ENCODE assay signal across 12 cellular contexts in genomic region chr7:7177044-7177517, GRCh38. TPM values are rescaled to one million over a fixed set of nuclear protein-coding genes. Genes with fewer than 3 reads are reported as not detected.
A peak's percentile ranks its signal among the peaks of the same experiment; 100 is the strongest.
DNase-seq lines count a peak whose midpoint lies in the region; ATAC-seq and TF ChIP-seq lines count a peak whose summit lies in the region.
"Had no signal": no experiment of that assay in that cellular context is flagged by ENCODE, and none has a peak within 500 bp of the region (broad histone marks: within the 10 kb centered on the region; RNA-seq: fewer than 3 reads in every experiment).

No MANE protein-coding gene starts in this region.

- no peak for TF ChIP-seq CTCF in neural progenitor cell (IDR thresholded peaks at IDR 0.05)

- peaks cover 24% of the 10 kb centered on the region for H3F3A ChIP-seq in neural progenitor cell (ENCODE audit: low read depth)

- H3K4me3 ChIP-seq in neural progenitor cell: no peak overlapping the region

- H3K27me3 Mint-ChIP-seq in neural progenitor cell (ENCODE audit: insufficient read depth, low read depth): peaks cover 5% of the 10 kb centered on the region
- H3K27me3 Mint-ChIP-seq: activated naive CD8-positive, alpha-beta T cell treated with anti-CD3 and anti-CD28 coated beads, Interleukin-2, amount 10 ng/mL, durations not matched to agents 7 days and 5 days had no signal

- H3K9me3 Mint-ChIP-seq in neural progenitor cell: peaks cover 3% of the 10 kb centered on the region

- H3K36me3 ChIP-seq in neural progenitor cell: no peaks in the 10 kb centered on the region

- H3K4me1 Mint-ChIP-seq in neural progenitor cell: peaks cover 14% of the 10 kb centered on the region

- peak overlapping the region; percentile 56 for H3K4me2 ChIP-seq in neural progenitor cell
- H3K4me2 ChIP-seq: KMS-11 had no signal

- no peaks in the 10 kb centered on the region for H4K20me1 ChIP-seq in neural progenitor cell (ENCODE audit: low read depth)

- no peaks in the 10 kb centered on the region for H3K36me3 Mint-ChIP-seq in neural progenitor cell

- H3K79me2 ChIP-seq in neural progenitor cell (ENCODE audit: low read depth): no peaks in the 10 kb centered on the region

- peak overlapping the region; percentile 3 for H2AFZ ChIP-seq in neural progenitor cell (replicated peaks)

- ATAC-seq in HG02884 (IDR thresholded peaks at IDR 0.05; ENCODE audit: unreplicated experiment) (no peak), GM21619 (IDR thresholded peaks at IDR 0.05; ENCODE audit: unreplicated experiment) (no peak), GM21576 (IDR thresholded peaks at IDR 0.05; ENCODE audit: unreplicated experiment) (no peak)

- peaks cover 34% of the 10 kb centered on the region for H3K4me1 ChIP-seq in neural progenitor cell

- H3K4me3 Mint-ChIP-seq in neural progenitor cell: no peak overlapping the region
- H3K4me3 Mint-ChIP-seq: activated naive CD8-positive, alpha-beta T cell treated with anti-CD3 and anti-CD28 coated beads, Interleukin-2, amount 10 ng/mL, durations not matched to agents 7 days and 5 days had no signal

- H3K27ac Mint-ChIP-seq in neural progenitor cell: peak overlapping the region; percentile 19
- H3K27ac Mint-ChIP-seq: activated naive CD8-positive, alpha-beta T cell treated with anti-CD3 and anti-CD28 coated beads, Interleukin-2, amount 10 ng/mL, durations not matched to agents 7 days and 5 days had no signal

- no peak overlapping the region for H3K9ac ChIP-seq in neural progenitor cell
- H3K9ac ChIP-seq: KMS-11 had no signal

- peak overlapping the region; percentile 69 for H3K27ac ChIP-seq in neural progenitor cell
- H3K27ac ChIP-seq: KMS-11 had no signal

- no peaks in the 10 kb centered on the region for H3K27me3 ChIP-seq in neural progenitor cell

- DNase-seq in COLO829 (ENCODE audit: low spot score): peak; percentile 76
- DNase-seq in NCI-H226: peak; percentile 99
- peak; percentile 87 for DNase-seq in dermis blood vessel endothelial cell
- peak; percentile 29 for DNase-seq in neural progenitor cell (ENCODE audit: low spot score)
- no peak for DNase-seq in medulla oblongata (ENCODE audit: extremely low spot score)
- DNase-seq: activated naive CD8-positive, alpha-beta T cell treated with anti-CD3 and anti-CD28 coated beads, Interleukin-2, amount 10 ng/mL, durations not matched to agents 7 days and 5 days; left cardiac atrium; SHP77 treated with DMSO at 0.1 percent for 48 hours had no signal

- no peaks in the 10 kb centered on the region for H3K9me3 ChIP-seq in neural progenitor cell (ENCODE audit: low read depth)

RNA-seq across cellular contexts. Expression of gene C1GALT1, which starts 5.3 kb away (rescaled TPM):
- total RNA-seq in dermis blood vessel endothelial cell (27.6 and 45.5 TPM in 2 replicates), neural progenitor cell (ENCODE audit: low replicate concordance) (37.0 and 59.2 TPM in 2 replicates)
